ENCODE assay signal across 12 cellular contexts in genomic region chrX:129754266-129755024, GRCh38. TPM values are rescaled to one million over a fixed set of nuclear protein-coding genes. Genes with fewer than 3 reads are reported as not detected.
DNase-seq lines count a peak whose midpoint lies in the region; ATAC-seq, FAIRE-seq and TF ChIP-seq lines count a peak whose summit lies in the region.
"Had no signal": no experiment of that assay in that cellular context is flagged by ENCODE, and none has a peak within 500 bp of the region (broad histone marks: within the 10 kb centered on the region; RNA-seq: fewer than 3 reads in every experiment).

No MANE protein-coding gene starts in this region.

- peak; percentile 94 for FAIRE-seq in GM12891 (lab: Jason Lieb, UNC)
- FAIRE-seq: urothelium cell line had no signal

- H3K4me1 Mint-ChIP-seq in activated B cell treated with CpG ODN at 0.5 μM for 24 hours = peaks cover 51% of the 10 kb centered on the region

- no peaks in the 10 kb centered on the region for H3K79me1 ChIP-seq in trophoblast cell (ENCODE audit: low read length)

- H2AFZ ChIP-seq in trophoblast cell (ENCODE audit: insufficient read depth, low read length, poor library complexity) = no peak overlapping the region

- TF ChIP-seq CTCF in BE2C (IDR thresholded peaks at IDR 0.05; ENCODE audit: low read depth, low read length) (peak; percentile 36; the same call in 1 of the 2 replicates), activated B cell treated with CpG ODN at 0.5 μM for 24 hours (IDR thresholded peaks at IDR 0.05) (no peak)

- H3K4me1 ChIP-seq in BE2C (no peaks in the 10 kb centered on the region), trophoblast cell (ENCODE audit: control insufficient read depth in 1 of 2, insufficient read depth in 2 of 2, low read length in 2 of 2) (no peaks in the 10 kb centered on the region)

- no peaks in the 10 kb centered on the region for H3K27me3 Mint-ChIP-seq in activated B cell treated with CpG ODN at 0.5 μM for 24 hours

- CTCF ChIA-PET in activated B cell treated with CpG ODN at 0.5 μM for 24 hours (lab: Charles Lee) = interaction anchor here (2.0 kb wide), 1 partner anchor 149 kb away, joined by 6 read pairs; no protein-coding TSS in a partner anchor

- H3K9me3 Mint-ChIP-seq in activated B cell treated with CpG ODN at 0.5 μM for 24 hours = no peaks in the 10 kb centered on the region

- peak overlapping the region; percentile 11 for H3K4me3 Mint-ChIP-seq in activated B cell treated with CpG ODN at 0.5 μM for 24 hours

- H4K8ac ChIP-seq in trophoblast cell (ENCODE audit: low read depth, low read length) = no peak overlapping the region

- no peaks in the 10 kb centered on the region for H3K79me2 ChIP-seq in trophoblast cell (ENCODE audit: control insufficient read depth, insufficient read depth, low read length, poor library complexity)

- H3K27me3 ChIP-seq in BE2C (no peaks in the 10 kb centered on the region), trophoblast cell (ENCODE audit: insufficient read depth, low read length) (no peaks in the 10 kb centered on the region)

- no peak overlapping the region for H2BK12ac ChIP-seq in trophoblast cell (ENCODE audit: low read length)

- POLR2A ChIA-PET in activated B cell treated with CpG ODN at 0.5 μM for 24 hours (lab: Charles Lee) = interaction anchor here (1.4 to 11.1 kb wide), 2 partner anchors 21 to 77 kb away, joined by 4 to 261 read pairs; partner anchors contain the start of gene SASH3

- H3K9ac ChIP-seq in trophoblast cell (ENCODE audit: low read length) = no peak overlapping the region

- H4K91ac ChIP-seq in trophoblast cell (ENCODE audit: low read depth, low read length) = no peak overlapping the region

- no peaks in the 10 kb centered on the region for H3K36me3 ChIP-seq in BE2C
- no peaks in the 10 kb centered on the region for H3K36me3 ChIP-seq in trophoblast cell (ENCODE audit: control insufficient read depth in 1 of 2, insufficient read depth in 2 of 2, low read length in 2 of 2)

- H3K9me3 ChIP-seq in BE2C = no peaks in the 10 kb centered on the region
- H3K9me3 ChIP-seq in trophoblast cell (ENCODE audit: insufficient read depth, low read depth, low read length) = no peaks in the 10 kb centered on the region

- intact Hi-C loops in activated B cell treated with CpG ODN at 0.5 μM for 24 hours (cut with micrococcal nuclease) = loop anchor here (1.0 to 2.0 kb wide), 2 partner anchors 16 to 76 kb away; partner anchors contain the start of gene XPNPEP2

- H3K27ac Mint-ChIP-seq in activated B cell treated with CpG ODN at 0.5 μM for 24 hours = peak overlapping the region; percentile 50

- no peak overlapping the region for H2AK5ac ChIP-seq in trophoblast cell (ENCODE audit: low read length)

- no peak overlapping the region for H3K23ac ChIP-seq in trophoblast cell (ENCODE audit: low read length)

- no peak overlapping the region for H3K4ac ChIP-seq in trophoblast cell (ENCODE audit: low read depth, low read length)

- no peak overlapping the region for H3K4me2 ChIP-seq in trophoblast cell (ENCODE audit: low read length)

- H2BK5ac ChIP-seq in trophoblast cell (ENCODE audit: low read depth, low read length, poor library complexity) = no peak overlapping the region

- ATAC-seq in activated B cell treated with CpG ODN at 0.5 μM for 24 hours (ENCODE audit: low read depth) = no peak
- ATAC-seq in GM21447 (IDR thresholded peaks at IDR 0.05; ENCODE audit: unreplicated experiment) = no peak
- no peak for ATAC-seq in HG03175 (IDR thresholded peaks at IDR 0.05; ENCODE audit: unreplicated experiment)

- H2BK120ac ChIP-seq in trophoblast cell (ENCODE audit: insufficient read depth, low read length, poor library complexity) = no peak overlapping the region

- TF ChIP-seq POLR2A in GM12891 (IDR thresholded peaks at IDR 0.05; ENCODE audit: low read depth, low read length) = no peak

- no peak for DNase-seq in BE2C
- DNase-seq in GM12891 (ENCODE audit: insufficient read length, low spot score) = no peak
- DNase-seq in activated B cell treated with CpG ODN at 0.5 μM for 24 hours = no peak
- DNase-seq in iris pigment epithelial cell (ENCODE audit: low read depth) = peak; percentile 41
- DNase-seq in trophoblast cell = no peak
- no peak for DNase-seq in nucleus accumbens (lab: John Stamatoyannopoulos, UW)
- DNase-seq: anterior cingulate cortex had no signal

- H4K12ac ChIP-seq in trophoblast cell (ENCODE audit: low read depth, low read length) = no peak overlapping the region

- H3K14ac ChIP-seq in trophoblast cell (ENCODE audit: low read length) = no peak overlapping the region

- H3K4me3 ChIP-seq in BE2C (ENCODE audit: low read depth, low read length) = no peak overlapping the region
- H3K4me3 ChIP-seq in trophoblast cell (ENCODE audit: low read depth, low read length) = no peak overlapping the region

- no peak overlapping the region for H3K27ac ChIP-seq in trophoblast cell (ENCODE audit: low read depth, low read length)

- no peak overlapping the region for H3K18ac ChIP-seq in trophoblast cell (ENCODE audit: low read length)

- H3K36me3 Mint-ChIP-seq in activated B cell treated with CpG ODN at 0.5 μM for 24 hours (ENCODE audit: low read depth) = no peaks in the 10 kb centered on the region

- WGBS in trophoblast cell (ENCODE audit: extremely low coverage, insufficient coverage, insufficient read length) = no CpG with 5 or more reads among the region's 22 CpGs

TF ChIP-seq in GM12891, 5 proteins besides CTCF, POLR2A, EP300 and RAD21:
- no peak for TF ChIP-seq TAF1 (IDR thresholded peaks at IDR 0.05; ENCODE audit: low read depth, low read length)
- no peak for TF ChIP-seq POU2F2 (IDR thresholded peaks at IDR 0.05; ENCODE audit: low read depth, low read length)
- TF ChIP-seq PAX5 (IDR thresholded peaks at IDR 0.05; ENCODE audit: insufficient read depth, low read length, severe bottlenecking) = no peak
- no peak for TF ChIP-seq POLR2AphosphoS5 (IDR thresholded peaks at IDR 0.05; ENCODE audit: low read depth, low read length)
- no peak for TF ChIP-seq SPI1 (IDR thresholded peaks at IDR 0.05; ENCODE audit: low read depth, low read length)

RNA-seq across cellular contexts. Expression of gene XPNPEP2, which starts 15.7 kb away (rescaled TPM):
- 1.4 TPM for polyA plus RNA-seq in BE2C (2012; ENCODE audit: insufficient read depth, insufficient read length, low read depth)
- 0.69 TPM for polyA plus RNA-seq in GM12891 (2012; ENCODE audit: low read depth, missing spikeins)
- 0.07 TPM in 2 replicates for total RNA-seq in activated B cell treated with CpG ODN at 0.5 μM for 24 hours
- polyA plus RNA-seq in trophoblast cell (2013) = 0.05 and 0.10 TPM in 2 replicates
- total RNA-seq: glomerular endothelial cell, myocyte had no signal

RNA-seq across cellular contexts. Expression of gene SASH3, which starts 25.3 kb away (rescaled TPM):
- polyA plus RNA-seq in BE2C (2012; ENCODE audit: insufficient read depth, insufficient read length, low read depth) = 5.4 TPM
- polyA plus RNA-seq in GM12891 (2012; ENCODE audit: low read depth, missing spikeins) = 111 TPM
- total RNA-seq in activated B cell treated with CpG ODN at 0.5 μM for 24 hours = 209 TPM in 2 replicates
- polyA plus RNA-seq in trophoblast cell (2013) = not detected in 2 replicates
- total RNA-seq: glomerular endothelial cell, myocyte had no signal
